8 cellular contexts compared by ENCODE assay signal in the genomic region with DNA sequence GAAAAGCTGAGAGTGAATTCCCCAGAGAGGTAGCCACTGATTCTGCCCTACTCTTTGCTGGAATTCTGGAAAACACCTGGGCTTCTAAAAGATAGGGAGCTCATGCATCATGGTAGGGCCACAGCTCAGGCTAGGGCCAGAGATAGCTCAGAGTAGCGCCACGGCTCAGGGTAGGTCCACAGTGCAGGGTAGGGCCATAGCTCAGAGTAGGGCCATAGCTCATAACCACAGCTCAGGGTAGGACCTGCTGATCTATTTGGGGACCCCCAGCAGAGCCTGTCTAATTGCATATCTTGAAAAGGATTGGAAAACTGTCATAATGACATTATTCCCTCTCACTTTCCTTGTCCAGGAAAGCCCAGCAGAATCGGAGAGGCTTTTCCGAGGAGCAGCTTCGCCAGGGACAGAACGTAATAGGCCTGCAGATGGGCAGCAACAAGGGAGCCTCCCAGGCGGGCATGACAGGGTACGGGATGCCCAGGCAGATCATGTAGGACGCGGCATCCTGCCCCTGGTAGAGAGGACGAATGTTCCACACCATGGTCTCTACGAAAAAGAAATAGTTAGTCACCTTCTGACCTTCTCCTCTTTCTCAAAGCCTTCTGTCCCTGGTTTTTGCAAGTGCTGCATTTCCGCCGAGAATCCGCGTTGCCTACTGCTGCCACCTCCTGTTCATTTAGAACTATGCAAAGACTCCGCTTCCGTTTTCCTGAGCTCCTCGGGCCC. TPM values are rescaled to one million over a fixed set of nuclear protein-coding genes. Genes with fewer than 3 reads are reported as not detected.
A peak's percentile ranks its signal among the peaks of the same experiment; 100 is the strongest.
DNase-seq lines count a peak whose midpoint lies in the region; ATAC-seq, FAIRE-seq and TF ChIP-seq lines count a peak whose summit lies in the region.

No MANE protein-coding gene starts in this region.

- no peak overlapping the region for H3K4me2 ChIP-seq in keratinocyte (ENCODE audit: control insufficient read depth, extremely low read depth, insufficient read depth, low read depth, low read length)

- H3K27ac Mint-ChIP-seq in Caco-2 (ENCODE audit: unreplicated experiment), result no peak overlapping the region
- H3K27ac Mint-ChIP-seq in WTC11, result no peak overlapping the region

- peak; percentile 32 to 67 for TF ChIP-seq CTCF in Caco-2 (IDR thresholded peaks at IDR 0.05; ENCODE audit: insufficient read depth in 1 of 2, low read depth in 1 of 2, low read length in 1 of 2, severe bottlenecking in 1 of 2, unreplicated experiment in 1 of 2)
- TF ChIP-seq CTCF in GM20000 (IDR thresholded peaks at IDR 0.05; ENCODE audit: extremely low read depth, missing control alignments), result peak; percentile 75
- 0 out of 2 replicates have a peak, but pooled peaks have one; percentile 41 for TF ChIP-seq CTCF in WTC11 (IDR thresholded peaks at IDR 0.05)
- TF ChIP-seq CTCF in cardiac fibroblast (IDR thresholded peaks at IDR 0.05; ENCODE audit: low read depth, low read length), result peak; percentile 81
- peak; percentile 66 to 78 (median 67) for TF ChIP-seq CTCF in keratinocyte (optimal IDR thresholded peaks at IDR 0.05 in 1 of 3, IDR thresholded peaks at IDR 0.05 in 1 of 3, conservative IDR thresholded peaks at IDR 0.05 in 1 of 3; ENCODE audit: extremely low read depth in 1 of 3, insufficient read depth in 2 of 3, low read length in 3 of 3)

- H3K27me3 Mint-ChIP-seq in Caco-2 (ENCODE audit: insufficient read depth, unreplicated experiment) (no peaks in the 10 kb centered on the region), WTC11 (ENCODE audit: low read depth) (no peaks in the 10 kb centered on the region)

- H3K27me3 ChIP-seq in Caco-2 (replicated peaks; ENCODE audit: control insufficient read depth, insufficient read depth, low read length) (no peaks in the 10 kb centered on the region), keratinocyte (ENCODE audit: control insufficient read depth, extremely low read depth, insufficient read depth, low read length) (no peaks in the 10 kb centered on the region)

- H3K4me1 ChIP-seq in Caco-2 (0 out of 2 replicates have a peak, but pooled peaks cover 6% of the 10 kb centered on the region), keratinocyte (ENCODE audit: control insufficient read depth, extremely low read depth, insufficient read depth, low read length) (peaks cover 8% of the 10 kb centered on the region)

- CTCF ChIA-PET in Caco-2 (lab: Charles Lee) (interaction anchor here (0.6 to 2.3 kb wide), 19 partner anchors 9 to 344 kb away, joined by 3 to 66 read pairs (median 7); partner anchors contain the start of genes ABHD10 and TAGLN3), WTC11 (lab: Charles Lee) (interaction anchor here (0.5 to 3.4 kb wide), 80 partner anchors 8 to 1664 kb away, joined by 3 to 150 read pairs (median 5); partner anchors contain the start of genes ABHD10, TAGLN3 and TMPRSS7)

- H3K9me1 ChIP-seq in keratinocyte (ENCODE audit: control insufficient read depth, extremely low read depth, insufficient read depth, low read length), result no peaks in the 10 kb centered on the region

- H3K9me3 Mint-ChIP-seq in Caco-2 (ENCODE audit: unreplicated experiment) (no peaks in the 10 kb centered on the region), WTC11 (no peaks in the 10 kb centered on the region)

- no peaks in the 10 kb centered on the region for H3K79me2 ChIP-seq in keratinocyte (ENCODE audit: control insufficient read depth, insufficient read depth, low read length)

- H3K9ac ChIP-seq in keratinocyte (ENCODE audit: control insufficient read depth, extremely low read depth, insufficient read depth, low read length), result no peak overlapping the region

- H3K9me3 ChIP-seq in Caco-2 (no peaks in the 10 kb centered on the region), keratinocyte (ENCODE audit: control insufficient read depth, low read depth, low read length) (no peaks in the 10 kb centered on the region)

- BruUV-seq in Caco-2 (replicated peaks; lab: Mats Ljungman, UMichigan), result no TSS peak

- H3K4me3 ChIP-seq in Caco-2 (ENCODE audit: low read depth, low read length) (no peak overlapping the region), cardiac fibroblast (replicated peaks in 1 of 2; ENCODE audit: low read depth in 2 of 2, low read length in 2 of 2) (no peak overlapping the region), keratinocyte (ENCODE audit: control insufficient read depth in 2 of 3, extremely low read depth in 1 of 3, insufficient read depth in 2 of 3, low read depth in 1 of 3, low read length in 3 of 3) (no peak overlapping the region)

- H3K27ac ChIP-seq in keratinocyte (ENCODE audit: control insufficient read depth, insufficient read depth, low read length), result no peak overlapping the region

- no peaks in the 10 kb centered on the region for H4K20me1 ChIP-seq in keratinocyte (ENCODE audit: control insufficient read depth, extremely low read depth, insufficient read depth, low read length)

- H3K36me3 Mint-ChIP-seq in Caco-2 (ENCODE audit: insufficient read depth, unreplicated experiment) (no peaks in the 10 kb centered on the region), WTC11 (no peaks in the 10 kb centered on the region)

- H2AFZ ChIP-seq in keratinocyte (ENCODE audit: control insufficient read depth, low read length), result no peak overlapping the region

- dilution Hi-C loops in keratinocyte (cut with MboI; ENCODE audit: extremely low pct_ligation_motif_present, low sequenced_read_pairs), result no loop called here

- H3K36me3 ChIP-seq in Caco-2 (ENCODE audit: control insufficient read depth, insufficient read depth, low read length) (no peaks in the 10 kb centered on the region), keratinocyte (ENCODE audit: control insufficient read depth in 2 of 2, extremely low read depth in 1 of 2, insufficient read depth in 2 of 2, low read length in 2 of 2) (no peaks in the 10 kb centered on the region)

- DNase-seq in Caco-2 (peak; percentile 57 to 66), GM20000 (ENCODE audit: low spot score) (peak; percentile 62), HTR-8/SVneo (ENCODE audit: insufficient read length, low spot score) (peak; percentile 51), WTC11 (ENCODE audit: low spot score) (peak; percentile 57), cardiac fibroblast (ENCODE audit: low read depth in 2 of 2) (peak; percentile 87 to 88), keratinocyte (ENCODE audit: low read depth, low spot score) (no peak), cortex of kidney (lab: John Stamatoyannopoulos, UW) (no peak)
- peak; percentile 39 to 62 for DNase-seq in stimulated activated CD4-positive, alpha-beta T cell treated with anti-CD3 and anti-CD28 coated beads, Interleukin-1b, Interleukin-23, amount 100 ng/mL, for 4 hours (ENCODE audit: low read depth in 2 of 2)

- no peaks in the 10 kb centered on the region for H3K4me1 Mint-ChIP-seq in Caco-2 (ENCODE audit: low read depth, unreplicated experiment)
- H3K4me1 Mint-ChIP-seq in WTC11, result peaks cover 9% of the 10 kb centered on the region; the same call in 1 of the 2 replicates

- POLR2A ChIA-PET in Caco-2 (lab: Charles Lee), result no interaction called here
- POLR2A ChIA-PET in WTC11 (lab: Charles Lee), result interaction anchor here (1.3 to 1.7 kb wide), 3 partner anchors 14 to 34 kb away, joined by 4 to 6 read pairs (median 4); partner anchors contain the start of genes ABHD10 and TAGLN3

- ATAC-seq in WTC11, result peak; percentile 90

- H3K4me3 Mint-ChIP-seq in Caco-2 (ENCODE audit: unreplicated experiment) (no peak overlapping the region), WTC11 (no peak overlapping the region)

- FAIRE-seq in HTR-8/SVneo (lab: Jason Lieb, UNC) (no peak), keratinocyte (lab: Jason Lieb, UNC) (peak; percentile 75)

- intact Hi-C loops in Caco-2 (cut with micrococcal nuclease; ENCODE audit: unreplicated experiment), result loop anchor here (1.0 kb wide), 1 partner anchor 24 kb away; no protein-coding TSS in a partner anchor

TF ChIP-seq in WTC11, 78 proteins besides CTCF, POLR2A, EP300 and RAD21:
- TF ChIP-seq ZNF219 (CRISPR knock-in tag; IDR thresholded peaks at IDR 0.05; ENCODE audit: borderline replicate concordance), result no peak
- no peak for TF ChIP-seq CBFB (CRISPR knock-in tag; IDR thresholded peaks at IDR 0.05; ENCODE audit: low read depth)

RNA-seq across cellular contexts. Expression of gene TAGLN3, which starts 14.5 kb away (rescaled TPM):
- total RNA-seq in Caco-2 (2022) (not detected in 2 replicates), WTC11 (2021) (2.8 to 3.3 TPM (median 2.8 TPM) in 3 replicates)
- polyA plus RNA-seq in keratinocyte, result 6.4 to 8.9 TPM (median 8.5 TPM) in 3 replicates
- 1.9 TPM for polyA plus RNA-seq in keratinocyte (2011; ENCODE audit: low read depth)
- polyA plus RNA-seq in keratinocyte (2011; cell fraction: cytosol; rRNA removed), result 4.2 and 4.3 TPM in 2 replicates
- 4.6 and 5.7 TPM in 2 replicates for polyA plus RNA-seq in keratinocyte (2011; cell fraction: nucleus; rRNA removed)
- 2.4 and 5.7 TPM in 2 replicates for polyA plus RNA-seq in keratinocyte (2012; ENCODE audit: low replicate concordance)
- 2.5 to 6.7 TPM (median 2.5 TPM) in 3 replicates for polyA minus RNA-seq in keratinocyte
- not detected for polyA minus RNA-seq in keratinocyte (2011; cell fraction: cytosol; rRNA and poly(A)+ RNA removed)
- polyA minus RNA-seq in keratinocyte (2011; cell fraction: nucleus; rRNA and poly(A)+ RNA removed), result 5.9 and 8.8 TPM in 2 replicates

RNA-seq across cellular contexts. Expression of gene TMPRSS7, which starts 21.3 kb away (rescaled TPM):
- 0.16 and 0.36 TPM in 2 replicates for total RNA-seq in Caco-2 (2022)
- total RNA-seq in WTC11 (2021), result not detected in 3 replicates
- 0.02 to 0.18 TPM (median 0.08 TPM) in 3 replicates for polyA plus RNA-seq in keratinocyte
- polyA plus RNA-seq in keratinocyte (2011; ENCODE audit: low read depth), result not detected
- 0.04 and 0.05 TPM in 2 replicates for polyA plus RNA-seq in keratinocyte (2011; cell fraction: cytosol; rRNA removed)
- polyA plus RNA-seq in keratinocyte (2011; cell fraction: nucleus; rRNA removed), result 0.18 and 0.21 TPM in 2 replicates
- 0.05 and 0.14 TPM in 2 replicates for polyA plus RNA-seq in keratinocyte (2012; ENCODE audit: low replicate concordance)
- 0.26 TPM in 1 of 3 replicates, not detected in the others for polyA minus RNA-seq in keratinocyte
- not detected for polyA minus RNA-seq in keratinocyte (2011; cell fraction: cytosol; rRNA and poly(A)+ RNA removed)
- polyA minus RNA-seq in keratinocyte (2011; cell fraction: nucleus; rRNA and poly(A)+ RNA removed), result 0.23 and 0.32 TPM in 2 replicates

RNA-seq across cellular contexts. Expression of gene ABHD10, which starts 34.4 kb away (rescaled TPM):
- total RNA-seq in Caco-2 (2022) (37.0 and 41.8 TPM in 2 replicates), WTC11 (2021) (27.6 to 32.4 TPM (median 29.2 TPM) in 3 replicates)
- polyA plus RNA-seq in keratinocyte, result 12.0 to 22.2 TPM (median 13.2 TPM) in 3 replicates
- 3.9 TPM for polyA plus RNA-seq in keratinocyte (2011; ENCODE audit: low read depth)
- polyA plus RNA-seq in keratinocyte (2011; cell fraction: cytosol; rRNA removed), result 6.9 and 15.9 TPM in 2 replicates
- 12.9 and 17.7 TPM in 2 replicates for polyA plus RNA-seq in keratinocyte (2011; cell fraction: nucleus; rRNA removed)
- polyA plus RNA-seq in keratinocyte (2012; ENCODE audit: low replicate concordance), result 7.6 and 11.3 TPM in 2 replicates
- 1.7 to 17.9 TPM (median 8.0 TPM) in 3 replicates for polyA minus RNA-seq in keratinocyte
- polyA minus RNA-seq in keratinocyte (2011; cell fraction: cytosol; rRNA and poly(A)+ RNA removed), result 16.1 TPM
- 10.8 and 40.9 TPM in 2 replicates for polyA minus RNA-seq in keratinocyte (2011; cell fraction: nucleus; rRNA and poly(A)+ RNA removed)

Comparison
In these comparisons a context has a peak if more than half of its experiments do, and no peak if none do; other contexts are left out.
1. DNase-seq: peak in Caco-2 (2 of 2), GM20000 (single experiment), HTR-8/SVneo (single experiment), WTC11 (single experiment), cardiac fibroblast (2 of 2) and stimulated activated CD4-positive, alpha-beta T cell treated with anti-CD3 and anti-CD28 coated beads, Interleukin-1b, Interleukin-23, amount 100 ng/mL, for 4 hours (2 of 2); none in keratinocyte (single experiment) and cortex of kidney (single experiment).
2. Peak in every context shown above with its lines, with median percentiles within 50 percentile points of each other: CTCF ChIP-seq.